ENCODE assay signal across 16 cellular contexts in genomic region chr14:105989746-105990302, GRCh38.
A peak's percentile ranks its signal among the peaks of the same experiment; 100 is the strongest.
DNase-seq lines count a peak whose midpoint lies in the region; ATAC-seq and TF ChIP-seq lines count a peak whose summit lies in the region.
"Had no signal": no experiment of that assay in that cellular context is flagged by ENCODE, and none has a peak within 500 bp of the region (broad histone marks: within the 10 kb centered on the region; RNA-seq: fewer than 3 reads in every experiment).

No MANE protein-coding gene starts in this region.

- no peak overlapping the region for H4K8ac ChIP-seq in trophoblast cell (ENCODE audit: low read depth, low read length)

- H3K27ac ChIP-seq in HEK293 (ENCODE audit: extremely low read depth, low read depth, low read length): no peak overlapping the region
- no peak overlapping the region for H3K27ac ChIP-seq in trophoblast cell (ENCODE audit: low read depth, low read length)
- no peak overlapping the region for H3K27ac ChIP-seq in gastrocnemius medialis
- H3K27ac ChIP-seq: esophagus squamous epithelium, hepatocyte, upper lobe of right lung had no signal

- no peak overlapping the region for H2BK5ac ChIP-seq in trophoblast cell (ENCODE audit: low read depth, low read length, poor library complexity)

- H2AK5ac ChIP-seq in trophoblast cell (ENCODE audit: low read length): no peak overlapping the region

- no peak overlapping the region for H2BK12ac ChIP-seq in trophoblast cell (ENCODE audit: low read length)

- H3K27me3 Mint-ChIP-seq in activated T-cell treated with anti-CD3 and anti-CD28 coated beads, Interleukin-2, amount 50 U/mL, for 4 hours (ENCODE audit: low read depth): no peaks in the 10 kb centered on the region
- no peaks in the 10 kb centered on the region for H3K27me3 Mint-ChIP-seq in activated CD4-positive, alpha-beta memory T cell treated with anti-CD3 and anti-CD28 coated beads for 36 hours
- peaks cover 2 to 23% (median 21%) of the 10 kb centered on the region in 3 donors for H3K27me3 Mint-ChIP-seq in immature natural killer cell (ENCODE audit: low read depth in 3 of 3)
- H3K27me3 Mint-ChIP-seq: dendritic cell treated with granulocyte-macrophage colony-stimulating factor and Interleukin-4, amounts not matched to agents 40 ng/mL and 50 ng/mL, for 4 days had no signal

- intact Hi-C loops in activated CD4-positive, alpha-beta memory T cell treated with anti-CD3 and anti-CD28 coated beads for 36 hours (cut with micrococcal nuclease): loop anchor here (10.0 kb wide), 1 partner anchor 125 kb away; no protein-coding TSS in a partner anchor
- intact Hi-C loops in gastrocnemius medialis (cut with DNase I; ENCODE audit: low total_unique reads): no loop called here

- H3K9me3 ChIP-seq in HEK293 (ENCODE audit: control insufficient read depth, insufficient read depth, low read depth, low read length): no peaks in the 10 kb centered on the region
- H3K9me3 ChIP-seq in trophoblast cell (ENCODE audit: insufficient read depth, low read depth, low read length): peaks cover 20% of the 10 kb centered on the region
- H3K9me3 ChIP-seq in gastrocnemius medialis: no peaks in the 10 kb centered on the region
- H3K9me3 ChIP-seq: esophagus squamous epithelium, upper lobe of right lung had no signal

- H3K27me3 ChIP-seq in trophoblast cell (ENCODE audit: insufficient read depth, low read length): no peaks in the 10 kb centered on the region
- H3K27me3 ChIP-seq in gastrocnemius medialis: no peaks in the 10 kb centered on the region
- H3K27me3 ChIP-seq: hepatocyte, upper lobe of right lung had no signal

- no peak overlapping the region for H2AFZ ChIP-seq in trophoblast cell (ENCODE audit: insufficient read depth, low read length, poor library complexity)
- H2AFZ ChIP-seq: hepatocyte had no signal

- H3K79me2 ChIP-seq in trophoblast cell (ENCODE audit: control insufficient read depth, insufficient read depth, low read length, poor library complexity): no peaks in the 10 kb centered on the region
- H3K79me2 ChIP-seq: hepatocyte had no signal

- no peak overlapping the region for H3K18ac ChIP-seq in trophoblast cell (ENCODE audit: low read length)

- peak; percentile 69 to 78 for ATAC-seq in activated T-cell treated with anti-CD3 and anti-CD28 coated beads, Interleukin-2, amount 50 U/mL, for 4 hours
- ATAC-seq in GM21786 (IDR thresholded peaks at IDR 0.05; ENCODE audit: unreplicated experiment): no peak
- no peak for ATAC-seq in gastrocnemius medialis
- ATAC-seq: left lobe of liver, upper lobe of right lung had no signal

- POLR2A ChIA-PET in HEK293 (lab: Yijun Ruan, JAX): no interaction called here
- POLR2A ChIA-PET in activated CD4-positive, alpha-beta memory T cell treated with anti-CD3 and anti-CD28 coated beads for 36 hours (lab: Charles Lee): interaction anchor here (1.0 kb wide), 1 partner anchor 15 kb away, joined by 3 read pairs; no protein-coding TSS in a partner anchor

- CTCF ChIA-PET in HEK293 (lab: Yijun Ruan, JAX): no interaction called here
- CTCF ChIA-PET in activated CD4-positive, alpha-beta memory T cell treated with anti-CD3 and anti-CD28 coated beads for 36 hours (lab: Charles Lee): interaction anchor here (0.7 to 1.7 kb wide), 3 partner anchors 9 to 54 kb away, joined by 3 to 8 read pairs (median 3); no protein-coding TSS in a partner anchor

- no peaks in the 10 kb centered on the region for H3K4me1 ChIP-seq in HEK293 (ENCODE audit: control insufficient read depth, insufficient read depth, low read length)
- H3K4me1 ChIP-seq in trophoblast cell (ENCODE audit: control insufficient read depth in 1 of 2, insufficient read depth in 2 of 2, low read length in 2 of 2): no peaks in the 10 kb centered on the region
- no peaks in the 10 kb centered on the region for H3K4me1 ChIP-seq in gastrocnemius medialis
- H3K4me1 ChIP-seq: esophagus squamous epithelium, upper lobe of right lung had no signal

- no peaks in the 10 kb centered on the region for H3K36me3 ChIP-seq in HEK293 (ENCODE audit: control insufficient read depth in 2 of 2, insufficient read depth in 1 of 2, low read length in 2 of 2)
- H3K36me3 ChIP-seq in trophoblast cell (ENCODE audit: control insufficient read depth in 1 of 2, insufficient read depth in 2 of 2, low read length in 2 of 2): no peaks in the 10 kb centered on the region
- no peaks in the 10 kb centered on the region for H3K36me3 ChIP-seq in gastrocnemius medialis
- H3K36me3 ChIP-seq: esophagus squamous epithelium, upper lobe of right lung had no signal

- H3K4me3 ChIP-seq in HEK293 (ENCODE audit: low read depth, low read length) (no peak overlapping the region), trophoblast cell (ENCODE audit: low read depth, low read length) (no peak overlapping the region), gastrocnemius medialis (no peak overlapping the region)
- H3K4me3 ChIP-seq: esophagus squamous epithelium, hepatocyte, upper lobe of right lung had no signal

- H3K9ac ChIP-seq in trophoblast cell (ENCODE audit: low read length): no peak overlapping the region

- H3K4me2 ChIP-seq in trophoblast cell (ENCODE audit: low read length): no peak overlapping the region
- H3K4me2 ChIP-seq: hepatocyte had no signal

- H3K79me1 ChIP-seq in trophoblast cell (ENCODE audit: low read length): no peaks in the 10 kb centered on the region

- H3K4me1 Mint-ChIP-seq in activated T-cell treated with anti-CD3 and anti-CD28 coated beads, Interleukin-2, amount 50 U/mL, for 4 hours (ENCODE audit: low read depth): peaks cover 62% of the 10 kb centered on the region
- H3K4me1 Mint-ChIP-seq in activated CD4-positive, alpha-beta memory T cell treated with anti-CD3 and anti-CD28 coated beads for 36 hours (ENCODE audit: low read depth): peaks cover 49% of the 10 kb centered on the region
- H3K4me1 Mint-ChIP-seq in immature natural killer cell: peaks cover 42 to 46% of the 10 kb centered on the region in 2 donors

- H2BK120ac ChIP-seq in trophoblast cell (ENCODE audit: insufficient read depth, low read length, poor library complexity): no peak overlapping the region

- no peak overlapping the region for H4K12ac ChIP-seq in trophoblast cell (ENCODE audit: low read depth, low read length)

- no peak overlapping the region for H3K23ac ChIP-seq in trophoblast cell (ENCODE audit: low read length)

- TF ChIP-seq POLR2A in gastrocnemius medialis (IDR thresholded peaks at IDR 0.05): no peak

- peak overlapping the region; percentile 59 for H3K27ac Mint-ChIP-seq in activated CD4-positive, alpha-beta memory T cell treated with anti-CD3 and anti-CD28 coated beads for 36 hours
- H3K27ac Mint-ChIP-seq in immature natural killer cell: peak overlapping the region in 4 of 6 donors; percentile 17 to 82 (median 52)
- H3K27ac Mint-ChIP-seq: dendritic cell treated with granulocyte-macrophage colony-stimulating factor and Interleukin-4, amounts not matched to agents 40 ng/mL and 50 ng/mL, for 4 days had no signal

- in situ Hi-C loops in gastrocnemius medialis (cut with MboI; ENCODE audit: low sequenced_read_pairs in 4 of 4): no loop called here

- H3K4me3 Mint-ChIP-seq in activated T-cell treated with anti-CD3 and anti-CD28 coated beads, Interleukin-2, amount 50 U/mL, for 4 hours: no peak overlapping the region
- no peak overlapping the region for H3K4me3 Mint-ChIP-seq in activated CD4-positive, alpha-beta memory T cell treated with anti-CD3 and anti-CD28 coated beads for 36 hours
- no peak overlapping the region for H3K4me3 Mint-ChIP-seq in immature natural killer cell
- H3K4me3 Mint-ChIP-seq: dendritic cell treated with granulocyte-macrophage colony-stimulating factor and Interleukin-4, amounts not matched to agents 40 ng/mL and 50 ng/mL, for 4 days had no signal

- no peak for DNase-seq in activated T-cell treated with anti-CD3 and anti-CD28 coated beads, Interleukin-2, amount 50 U/mL, for 4 hours
- DNase-seq in activated T-cell treated with anti-CD3 and anti-CD28 coated beads for 4 hours: no peak
- peak; percentile 74 for DNase-seq in activated CD4-positive, alpha-beta memory T cell treated with anti-CD3 and anti-CD28 coated beads for 36 hours
- DNase-seq in immature natural killer cell: no peak
- no peak for DNase-seq in trophoblast cell
- no peak for DNase-seq in gastrocnemius medialis
- DNase-seq: esophagus squamous epithelium, NCI-H1105, NCI-H524 treated with DMSO at 0.1 percent for 48 hours, RPMI8226, upper lobe of right lung had no signal

- no peak overlapping the region for H3K4ac ChIP-seq in trophoblast cell (ENCODE audit: low read depth, low read length)

- TF ChIP-seq CTCF in HEK293 (tag by site-specific recombination; IDR thresholded peaks at IDR 0.05): no peak
- TF ChIP-seq CTCF in gastrocnemius medialis (IDR thresholded peaks at IDR 0.05 in 4 of 5, conservative IDR thresholded peaks at IDR 0.05 in 1 of 5): no peak

- WGBS in trophoblast cell (ENCODE audit: extremely low coverage, insufficient coverage, insufficient read length): no CpG with 5 or more reads among the region's 2 CpGs

- no peak overlapping the region for H3K14ac ChIP-seq in trophoblast cell (ENCODE audit: low read length)

- H3K9me3 Mint-ChIP-seq in activated T-cell treated with anti-CD3 and anti-CD28 coated beads, Interleukin-2, amount 50 U/mL, for 4 hours: no peaks in the 10 kb centered on the region
- H3K9me3 Mint-ChIP-seq in activated CD4-positive, alpha-beta memory T cell treated with anti-CD3 and anti-CD28 coated beads for 36 hours: no peaks in the 10 kb centered on the region
- no peaks in the 10 kb centered on the region for H3K9me3 Mint-ChIP-seq in immature natural killer cell
- H3K9me3 Mint-ChIP-seq: dendritic cell treated with granulocyte-macrophage colony-stimulating factor and Interleukin-4, amounts not matched to agents 40 ng/mL and 50 ng/mL, for 4 days had no signal

- no peaks in the 10 kb centered on the region for H3K36me3 Mint-ChIP-seq in activated T-cell treated with anti-CD3 and anti-CD28 coated beads, Interleukin-2, amount 50 U/mL, for 4 hours (ENCODE audit: insufficient read depth)
- H3K36me3 Mint-ChIP-seq in activated CD4-positive, alpha-beta memory T cell treated with anti-CD3 and anti-CD28 coated beads for 36 hours: no peaks in the 10 kb centered on the region
- H3K36me3 Mint-ChIP-seq in immature natural killer cell: no peaks in the 10 kb centered on the region

- no peak overlapping the region for H4K91ac ChIP-seq in trophoblast cell (ENCODE audit: low read depth, low read length)

TF ChIP-seq in HEK293, 187 proteins besides CTCF, POLR2A, EP300 and RAD21:
- TF ChIP-seq SCRT2 (tag by site-specific recombination; IDR thresholded peaks at IDR 0.05): 0 out of 2 replicates have a peak, but pooled peaks have one; percentile 37
- TF ChIP-seq BCL11A (tag by site-specific recombination; IDR thresholded peaks at IDR 0.05; ENCODE audit: low read depth): no peak
- no peak for TF ChIP-seq HOXC10 (CRISPR knock-in tag; IDR thresholded peaks at IDR 0.05)

Comparison
In these comparisons a context has a peak if more than half of its experiments do, and no peak if none do; other contexts are left out.
1. ATAC-seq: peak in activated T-cell treated with anti-CD3 and anti-CD28 coated beads, Interleukin-2, amount 50 U/mL, for 4 hours (2 of 2); none in GM21786 (single experiment) and gastrocnemius medialis (0 of 2).